8 cellular contexts compared by ENCODE assay signal in the genomic region with DNA sequence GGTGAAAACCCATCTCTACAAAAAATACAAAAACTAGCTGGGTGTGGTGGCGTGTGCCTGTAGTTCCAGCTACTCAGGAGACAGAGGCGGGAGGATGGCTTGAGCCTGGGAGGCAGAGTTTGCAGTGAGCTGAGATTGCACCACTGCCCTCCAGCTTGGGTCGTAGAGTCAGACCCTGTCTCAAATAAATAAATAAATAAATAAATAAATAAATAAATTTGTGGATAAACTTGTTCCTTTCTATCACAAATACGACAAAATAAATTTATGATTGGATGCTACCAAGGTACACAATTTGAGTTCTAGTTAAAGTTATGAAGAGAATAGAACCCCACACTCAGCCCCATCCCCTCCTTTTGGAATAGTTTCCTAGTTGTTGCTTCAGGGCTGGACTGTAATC. TPM values are rescaled to one million over a fixed set of nuclear protein-coding genes. Genes with fewer than 3 reads are reported as not detected.
A peak's percentile ranks its signal among the peaks of the same experiment; 100 is the strongest.
DNase-seq lines count a peak whose midpoint lies in the region; ATAC-seq and TF ChIP-seq lines count a peak whose summit lies in the region.
"Not testable (repeated sequence)": the region's sequence is repeated elsewhere in the genome, so short reads cannot be mapped to it uniquely, and the experiment has no call there.
"Had no signal": no experiment of that assay in that cellular context is flagged by ENCODE, and none has a peak within 500 bp of the region (broad histone marks: within the 10 kb centered on the region; RNA-seq: fewer than 3 reads in every experiment).

No MANE protein-coding gene starts in this region.

- not testable (repeated sequence) for H3K27ac ChIP-seq in HEK293 (ENCODE audit: extremely low read depth, low read depth, low read length); body of pancreas; right lobe of liver

- not testable (repeated sequence) for TF ChIP-seq CTCF in HEK293 (tag by site-specific recombination; IDR thresholded peaks at IDR 0.05); body of pancreas (IDR thresholded peaks at IDR 0.05); right lobe of liver (IDR thresholded peaks at IDR 0.05)

- not testable (repeated sequence) for H3K4me1 ChIP-seq in HEK293 (ENCODE audit: control insufficient read depth, insufficient read depth, low read length); body of pancreas; right lobe of liver

- DNase-seq in body of pancreas, left colon: not testable (repeated sequence)
- peak in 1 of 3 donors; percentile 63 for DNase-seq in right lobe of liver

- not testable (repeated sequence) for H3K27me3 ChIP-seq in body of pancreas, right lobe of liver

- CTCF ChIA-PET in HEK293 (lab: Yijun Ruan, JAX) = not testable (repeated sequence)

- peak; percentile 20 for ATAC-seq in body of pancreas
- peak; percentile 17 for ATAC-seq in left colon
- ATAC-seq in right lobe of liver = peak; percentile 19 to 35 (median 29)

- H3K9me3 ChIP-seq in HEK293 (ENCODE audit: control insufficient read depth, insufficient read depth, low read depth, low read length); body of pancreas; right lobe of liver: not testable (repeated sequence)

- not testable (repeated sequence) for TF ChIP-seq POLR2A in body of pancreas (IDR thresholded peaks at IDR 0.05); right lobe of liver (IDR thresholded peaks at IDR 0.05)

- POLR2A ChIA-PET in HEK293 (lab: Yijun Ruan, JAX) = not testable (repeated sequence)

- not testable (repeated sequence) for H3K4me3 ChIP-seq in HEK293 (ENCODE audit: low read depth, low read length); body of pancreas; right lobe of liver

- intact Hi-C loops in body of pancreas (cut with DNase I); left colon (cut with DNase I, micrococcal nuclease); right lobe of liver (cut with DNase I): not testable (repeated sequence)

- not testable (repeated sequence) for H3K36me3 ChIP-seq in HEK293 (ENCODE audit: control insufficient read depth in 2 of 2, insufficient read depth in 1 of 2, low read length in 2 of 2); body of pancreas (replicated peaks in 1 of 2; ENCODE audit: insufficient read depth in 1 of 2, low read depth in 2 of 2); right lobe of liver

- 96 to 97% methylated on average over 4 of the region's 4 CpGs for WGBS in body of pancreas, 2 donors
- 50% methylated on average over 4 of the region's 4 CpGs for WGBS in right lobe of liver (ENCODE audit: insufficient coverage, low coverage, low lambda C conversion rate, missing lambda C conversion rate)

TF ChIP-seq in HEK293, 187 proteins besides CTCF, POLR2A, EP300 and RAD21:
- TF ChIP-seq ZNF140 (tag by site-specific recombination; IDR thresholded peaks at IDR 0.05) (peak; percentile 44; the same call in 1 of the 2 replicates), ZNF266 (tag by site-specific recombination; IDR thresholded peaks at IDR 0.05; ENCODE audit: low read depth) (peak; percentile 45; the same call in 1 of the 2 replicates), ZNF394 (tag by site-specific recombination; IDR thresholded peaks at IDR 0.05; ENCODE audit: borderline replicate concordance) (peak; percentile 83), ZNF664 (tag by site-specific recombination; IDR thresholded peaks at IDR 0.05) (0 out of 2 replicates have a peak, but pooled peaks have one; percentile 26), ZNF555 (tag by site-specific recombination; conservative IDR thresholded peaks at IDR 0.05) (peak; percentile 59), ZNF654 (tag by site-specific recombination; IDR thresholded peaks at IDR 0.05; ENCODE audit: low read depth) (0 out of 2 replicates have a peak, but pooled peaks have one; percentile 19), ZNF623 (tag by site-specific recombination; IDR thresholded peaks at IDR 0.05) (peak; percentile 63), ZNF426 (tag by site-specific recombination; IDR thresholded peaks at IDR 0.05) (peak; percentile 69), RBAK (tag by site-specific recombination; IDR thresholded peaks at IDR 0.05) (0 out of 2 replicates have a peak, but pooled peaks have one; percentile 23), ZNF404 (tag by site-specific recombination; IDR thresholded peaks at IDR 0.05) (0 out of 2 replicates have a peak, but pooled peaks have one; percentile 5), ZNF629 (tag by site-specific recombination; IDR thresholded peaks at IDR 0.05) (0 out of 2 replicates have a peak, but pooled peaks have one; percentile 34)
- TF ChIP-seq, protein P1, sequence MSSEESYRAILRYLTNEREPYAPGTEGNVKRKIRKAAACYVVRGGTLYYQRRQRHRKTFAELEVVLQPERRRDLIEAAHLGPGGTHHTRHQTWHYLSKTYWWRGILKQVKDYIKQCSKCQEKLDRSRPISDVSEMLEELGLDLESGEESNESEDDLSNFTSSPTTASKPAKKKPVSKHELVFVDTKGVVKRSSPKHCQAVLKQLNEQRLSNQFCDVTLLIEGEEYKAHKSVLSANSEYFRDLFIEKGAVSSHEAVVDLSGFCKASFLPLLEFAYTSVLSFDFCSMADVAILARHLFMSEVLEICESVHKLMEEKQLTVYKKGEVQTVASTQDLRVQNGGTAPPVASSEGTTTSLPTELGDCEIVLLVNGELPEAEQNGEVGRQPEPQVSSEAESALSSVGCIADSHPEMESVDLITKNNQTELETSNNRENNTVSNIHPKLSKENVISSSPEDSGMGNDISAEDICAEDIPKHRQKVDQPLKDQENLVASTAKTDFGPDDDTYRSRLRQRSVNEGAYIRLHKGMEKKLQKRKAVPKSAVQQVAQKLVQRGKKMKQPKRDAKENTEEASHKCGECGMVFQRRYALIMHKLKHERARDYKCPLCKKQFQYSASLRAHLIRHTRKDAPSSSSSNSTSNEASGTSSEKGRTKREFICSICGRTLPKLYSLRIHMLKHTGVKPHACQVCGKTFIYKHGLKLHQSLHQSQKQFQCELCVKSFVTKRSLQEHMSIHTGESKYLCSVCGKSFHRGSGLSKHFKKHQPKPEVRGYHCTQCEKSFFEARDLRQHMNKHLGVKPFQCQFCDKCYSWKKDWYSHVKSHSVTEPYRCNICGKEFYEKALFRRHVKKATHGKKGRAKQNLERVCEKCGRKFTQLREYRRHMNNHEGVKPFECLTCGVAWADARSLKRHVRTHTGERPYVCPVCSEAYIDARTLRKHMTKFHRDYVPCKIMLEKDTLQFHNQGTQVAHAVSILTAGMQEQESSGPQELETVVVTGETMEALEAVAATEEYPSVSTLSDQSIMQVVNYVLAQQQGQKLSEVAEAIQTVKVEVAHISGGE (tag by site-specific recombination; conservative IDR thresholded peaks at IDR 0.05; ENCODE audit: low read depth) = peak; percentile 47
- TF ChIP-seq, protein P2, sequence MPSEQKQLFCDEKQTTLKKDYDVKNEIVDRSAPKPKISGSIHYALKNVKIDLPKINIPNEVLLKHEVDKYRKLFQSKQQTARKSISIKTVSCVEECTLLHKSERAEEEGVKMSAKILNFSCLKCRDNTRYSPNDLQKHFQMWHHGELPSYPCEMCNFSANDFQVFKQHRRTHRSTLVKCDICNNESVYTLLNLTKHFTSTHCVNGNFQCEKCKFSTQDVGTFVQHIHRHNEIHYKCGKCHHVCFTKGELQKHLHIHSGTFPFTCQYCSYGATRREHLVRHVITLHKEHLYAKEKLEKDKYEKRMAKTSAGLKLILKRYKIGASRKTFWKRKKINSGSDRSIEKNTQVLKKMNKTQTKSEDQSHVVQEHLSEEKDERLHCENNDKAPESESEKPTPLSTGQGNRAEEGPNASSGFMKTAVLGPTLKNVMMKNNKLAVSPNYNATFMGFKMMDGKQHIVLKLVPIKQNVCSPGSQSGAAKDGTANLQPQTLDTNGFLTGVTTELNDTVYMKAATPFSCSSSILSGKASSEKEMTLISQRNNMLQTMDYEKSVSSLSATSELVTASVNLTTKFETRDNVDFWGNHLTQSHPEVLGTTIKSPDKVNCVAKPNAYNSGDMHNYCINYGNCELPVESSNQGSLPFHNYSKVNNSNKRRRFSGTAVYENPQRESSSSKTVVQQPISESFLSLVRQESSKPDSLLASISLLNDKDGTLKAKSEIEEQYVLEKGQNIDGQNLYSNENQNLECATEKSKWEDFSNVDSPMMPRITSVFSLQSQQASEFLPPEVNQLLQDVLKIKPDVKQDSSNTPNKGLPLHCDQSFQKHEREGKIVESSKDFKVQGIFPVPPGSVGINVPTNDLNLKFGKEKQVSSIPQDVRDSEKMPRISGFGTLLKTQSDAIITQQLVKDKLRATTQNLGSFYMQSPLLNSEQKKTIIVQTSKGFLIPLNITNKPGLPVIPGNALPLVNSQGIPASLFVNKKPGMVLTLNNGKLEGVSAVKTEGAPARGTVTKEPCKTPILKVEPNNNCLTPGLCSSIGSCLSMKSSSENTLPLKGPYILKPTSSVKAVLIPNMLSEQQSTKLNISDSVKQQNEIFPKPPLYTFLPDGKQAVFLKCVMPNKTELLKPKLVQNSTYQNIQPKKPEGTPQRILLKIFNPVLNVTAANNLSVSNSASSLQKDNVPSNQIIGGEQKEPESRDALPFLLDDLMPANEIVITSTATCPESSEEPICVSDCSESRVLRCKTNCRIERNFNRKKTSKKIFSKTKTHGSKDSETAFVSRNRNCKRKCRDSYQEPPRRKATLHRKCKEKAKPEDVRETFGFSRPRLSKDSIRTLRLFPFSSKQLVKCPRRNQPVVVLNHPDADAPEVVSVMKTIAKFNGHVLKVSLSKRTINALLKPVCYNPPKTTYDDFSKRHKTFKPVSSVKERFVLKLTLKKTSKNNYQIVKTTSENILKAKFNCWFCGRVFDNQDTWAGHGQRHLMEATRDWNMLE (tag by site-specific recombination; conservative IDR thresholded peaks at IDR 0.05; ENCODE audit: low read depth) = peak; percentile 77

RNA-seq across cellular contexts. Expression of gene CYP3A5, which starts 26.5 kb away (rescaled TPM):
- 100 to 1,000 TPM; 170 to 358 TPM for total RNA-seq in body of pancreas
- 100 to 1,000 TPM; 112 to 144 TPM for total RNA-seq in left colon
- total RNA-seq in right lobe of liver = 100 to 1,000 TPM; 307 to 774 (median 646) TPM
- total RNA-seq: B cell; CD4-positive, alpha-beta T cell; CD8-positive, alpha-beta T cell had no signal

RNA-seq across cellular contexts. Expression of gene ZSCAN25, which starts 36.5 kb away (rescaled TPM):
- total RNA-seq in body of pancreas (10 to 100 TPM; 12.7 to 25.7 TPM), left colon (10 to 100 TPM; 10.8 to 16.0 TPM), right lobe of liver (1 to 10 TPM; 4.5 to 7.4 (median 6.0) TPM)

RNA-seq across cellular contexts. Expression of gene TMEM225B, which starts 55.2 kb away (rescaled TPM):
- total RNA-seq in body of pancreas (under 1 TPM in 1 of 2 donors, not detected in 1; 0.52 TPM), left colon (under 1 TPM in 1 of 2 donors, not detected in 1; 0.45 TPM), right lobe of liver (1 to 10 TPM in 1 of 6 experiments, under 1 TPM in 3, not detected in 2; 0.25 to 1.4 (median 0.29) TPM)
- total RNA-seq: Calu3 had no signal
